13 cellular contexts compared by ENCODE assay signal in the genomic region with DNA sequence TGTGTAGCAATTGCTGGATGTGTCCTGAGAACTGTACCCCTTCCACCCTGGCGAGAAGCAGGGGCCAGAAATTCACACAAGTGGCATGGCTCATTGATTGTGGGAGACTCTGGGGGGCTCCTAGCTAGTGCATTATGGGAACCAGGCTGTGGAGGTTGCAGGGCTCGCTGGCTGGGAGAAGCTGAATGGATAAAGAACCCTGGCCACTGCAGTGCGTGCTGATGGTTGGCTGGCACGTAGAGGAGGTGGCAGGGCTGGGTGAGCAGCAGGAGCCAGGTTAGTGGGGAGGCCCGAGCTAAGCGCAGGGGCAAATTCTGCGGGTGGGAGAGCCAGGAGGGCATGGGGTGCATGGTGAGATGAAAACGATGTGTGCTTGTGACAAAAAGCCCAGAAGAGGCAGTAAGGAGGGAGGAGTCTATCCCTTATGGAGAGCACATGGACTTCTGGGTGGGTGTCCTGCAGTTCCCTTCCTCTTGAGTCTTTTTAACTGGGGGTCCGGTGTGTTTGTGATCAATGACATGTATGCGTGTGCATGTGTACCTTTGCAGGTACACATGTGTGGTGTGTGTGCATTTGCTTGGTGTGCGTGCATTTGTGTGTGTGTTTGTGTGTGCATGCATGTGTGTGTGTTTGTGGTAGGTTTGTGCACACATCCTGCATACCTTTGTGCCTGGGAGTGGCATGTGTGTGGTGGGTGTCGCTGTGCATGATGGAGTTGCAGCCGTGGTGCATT. TPM values are rescaled to one million over a fixed set of nuclear protein-coding genes. Genes with fewer than 3 reads are reported as not detected.
DNase-seq lines count a peak whose midpoint lies in the region; FAIRE-seq and TF ChIP-seq lines count a peak whose summit lies in the region.
"Had no signal": no experiment of that assay in that cellular context is flagged by ENCODE, and none has a peak within 500 bp of the region (broad histone marks: within the 10 kb centered on the region; RNA-seq: fewer than 3 reads in every experiment).

No MANE protein-coding gene starts in this region.

- H3K4me3 ChIP-seq in WERI-Rb-1 (ENCODE audit: low read depth, low read length) = no peak overlapping the region
- H3K4me3 ChIP-seq in kidney (ENCODE audit: low read length in 2 of 2) = no peak overlapping the region
- H3K4me3 ChIP-seq: ovary had no signal

- peaks cover 6% of the 10 kb centered on the region for H3K36me3 ChIP-seq in WERI-Rb-1
- H3K36me3 ChIP-seq in kidney (ENCODE audit: control insufficient read depth in 1 of 2, insufficient read depth in 2 of 2, low read length in 2 of 2) = peaks cover 0 to 10% of the 10 kb centered on the region in 2 donors
- H3K36me3 ChIP-seq: ovary had no signal

- DNase-seq in activated effector memory CD4-positive, alpha-beta T cell treated with anti-CD3 and anti-CD28 coated beads, Interleukin-2, amount 50 U/mL, for 16 hours = peak; percentile 54
- no peak for DNase-seq in activated effector memory CD4-positive, alpha-beta T cell treated with Interleukin-2 at 50 U/mL for 16 hours
- DNase-seq in WERI-Rb-1 = no peak
- DNase-seq in kidney = peak; percentile 61
- no peak for DNase-seq in substantia nigra (lab: John Stamatoyannopoulos, UW)
- no peak for DNase-seq in NCI-H2196 (lab: John Stamatoyannopoulos, UW; ENCODE audit: unreplicated experiment)
- DNase-seq in activated gamma-delta T cell (lab: John Stamatoyannopoulos, UW) = no peak
- no peak for DNase-seq in nucleus accumbens (lab: John Stamatoyannopoulos, UW)
- DNase-seq: dermis blood vessel endothelial cell; stimulated activated CD4-positive, alpha-beta T cell treated with anti-CD3 and anti-CD28 coated beads, Interleukin-4, amount 100 ng/mL, for 1 hour had no signal

- peaks cover 20 to 34% of the 10 kb centered on the region in 2 donors for H3K4me1 ChIP-seq in kidney (ENCODE audit: control insufficient read depth in 1 of 2, insufficient read depth in 1 of 2, low read depth in 1 of 2, low read length in 2 of 2)

- no peaks in the 10 kb centered on the region for H3K27me3 ChIP-seq in WERI-Rb-1 (ENCODE audit: insufficient read depth, low read depth, severe bottlenecking)
- H3K27me3 ChIP-seq: ovary had no signal

- H3K27ac ChIP-seq in WERI-Rb-1 = peak overlapping the region; percentile 66; the same call in 1 of the 2 replicates
- no peak overlapping the region for H3K27ac ChIP-seq in kidney (ENCODE audit: low read depth in 2 of 2, low read length in 2 of 2)
- H3K27ac ChIP-seq in substantia nigra (ENCODE audit: low read depth, low read length, poor library complexity, severe bottlenecking) = peak overlapping the region; percentile 26
- H3K27ac ChIP-seq: ovary, thoracic aorta had no signal

- no peak overlapping the region for H3K9ac ChIP-seq in kidney (ENCODE audit: low read length in 2 of 2)

- no peaks in the 10 kb centered on the region for H3K9me3 ChIP-seq in WERI-Rb-1 (ENCODE audit: severe bottlenecking)
- H3K9me3 ChIP-seq in kidney (ENCODE audit: control insufficient read depth in 1 of 2, low read length in 2 of 2) = no peaks in the 10 kb centered on the region
- H3K9me3 ChIP-seq: ovary, thoracic aorta had no signal

- TF ChIP-seq CTCF in WERI-Rb-1 (IDR thresholded peaks at IDR 0.05; ENCODE audit: low read depth, low read length) (no peak), kidney (IDR thresholded peaks at IDR 0.05; ENCODE audit: borderline replicate concordance, extremely low read depth, insufficient read depth) (no peak)

- no peak for FAIRE-seq in kidney (lab: Jason Lieb, UNC)
- FAIRE-seq: frontal cortex had no signal

- intact Hi-C loops in kidney (cut with DNase I) = no loop called here

RNA-seq across cellular contexts. Expression of a gene that starts 3.6 kb away (rescaled TPM):
- 221 TPM for total RNA-seq in kidney
- polyA plus RNA-seq in kidney (ENCODE audit: insufficient read depth, low read depth, low replicate concordance) = 410 TPM

RNA-seq across cellular contexts. Expression of a gene that starts 6.1 kb away (rescaled TPM):
- total RNA-seq in kidney = 6.0 TPM
- polyA plus RNA-seq in kidney (ENCODE audit: insufficient read depth, low read depth, low replicate concordance) = 0.73 TPM

RNA-seq across cellular contexts. Expression of a gene that starts 22.0 kb away (rescaled TPM):
- 13.0 TPM for total RNA-seq in kidney
- polyA plus RNA-seq in kidney (ENCODE audit: insufficient read depth, low read depth, low replicate concordance) = 4.7 TPM

RNA-seq across cellular contexts. Expression of a gene that starts 34.5 kb away (rescaled TPM):
- 37.8 TPM for total RNA-seq in kidney
- polyA plus RNA-seq in kidney (ENCODE audit: insufficient read depth, low read depth, low replicate concordance) = 141 TPM

RNA-seq across cellular contexts. Expression of a gene that starts 40.5 kb away (rescaled TPM):
- total RNA-seq in kidney = 17.4 TPM
- 17.6 TPM for polyA plus RNA-seq in kidney (ENCODE audit: insufficient read depth, low read depth, low replicate concordance)

Comparison
In these comparisons a context has a peak if more than half of its experiments do, and no peak if none do; other contexts are left out.
1. DNase-seq: peak in activated effector memory CD4-positive, alpha-beta T cell treated with anti-CD3 and anti-CD28 coated beads, Interleukin-2, amount 50 U/mL, for 16 hours (single experiment) and kidney (single experiment); none in activated effector memory CD4-positive, alpha-beta T cell treated with Interleukin-2 at 50 U/mL for 16 hours (single experiment), WERI-Rb-1 (single experiment), substantia nigra (0 of 49), NCI-H2196 (single experiment), activated gamma-delta T cell (single experiment) and nucleus accumbens (0 of 56).
2. H3K27ac ChIP-seq: peak in WERI-Rb-1 (single experiment) and substantia nigra (single experiment); none in kidney (0 of 2).